Comparison of ENCODE assay signal across 8 cellular contexts in the genomic region with DNA sequence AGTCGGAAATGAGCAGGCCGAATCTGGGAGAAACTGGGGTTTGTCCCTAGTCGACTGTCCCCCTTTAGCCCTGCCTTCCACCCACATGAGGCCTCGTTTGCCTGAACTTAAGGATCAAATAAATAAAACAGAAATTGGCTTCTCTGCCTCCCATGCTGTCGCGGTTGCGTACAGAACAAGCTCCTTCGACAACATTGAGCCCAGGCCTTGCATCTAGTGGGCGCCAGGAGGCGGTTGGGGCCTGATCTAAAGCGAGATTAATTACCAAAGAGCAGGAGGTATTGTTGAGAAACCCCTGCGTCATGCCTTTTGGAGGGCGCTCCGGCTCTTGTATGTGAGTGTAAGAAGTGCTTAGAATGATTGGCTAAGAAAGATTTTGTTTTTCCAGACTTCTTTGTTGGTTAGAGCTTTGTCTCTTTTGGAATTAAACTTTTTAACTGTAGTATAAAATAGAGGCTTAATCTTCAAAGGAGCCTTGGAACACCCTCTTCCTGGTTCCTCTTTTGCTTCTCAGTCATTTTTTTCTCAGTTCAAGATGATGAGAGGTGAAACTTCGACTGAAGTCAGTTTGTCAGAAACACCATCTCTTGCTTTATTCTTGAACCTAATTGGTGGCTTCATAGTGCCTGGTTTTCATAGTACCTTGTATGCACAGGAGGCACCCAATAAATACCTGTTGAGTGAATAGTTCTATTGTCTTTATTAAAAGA. TPM values are rescaled to one million over a fixed set of nuclear protein-coding genes. Genes with fewer than 3 reads are reported as not detected.
A peak's percentile ranks its signal among the peaks of the same experiment; 100 is the strongest.
DNase-seq lines count a peak whose midpoint lies in the region; ATAC-seq and TF ChIP-seq lines count a peak whose summit lies in the region.

No MANE protein-coding gene starts in this region.

- H3K9me3 ChIP-seq in right cardiac atrium (ENCODE audit: control insufficient read depth, low read length) (no peaks in the 10 kb centered on the region), vagina (no peaks in the 10 kb centered on the region)

- intact Hi-C loops in right cardiac atrium (cut with DNase I) = loop anchor here in 2 of 4 donors (10.0 kb wide), 3 partner anchors 70 to 300 kb away; a partner anchor contains a TSS
- intact Hi-C loops in vagina (cut with DNase I) = loop anchor here (1.0 to 10.0 kb wide), 2 partner anchors 72 to 160 kb away; a partner anchor contains a TSS

- 0 out of 2 replicates have a peak, but pooled peaks cover 3% of the 10 kb centered on the region for H3K9me3 Mint-ChIP-seq in HFFc6
- H3K9me3 Mint-ChIP-seq in T-helper 1 cell treated with Interleukin-12 subunit alpha and Interleukin-12 subunit beta and Interleukin-4 antibody, amounts not matched to agents 30 μg/mL and 1 μg/mL, for 36 hours = no peaks in the 10 kb centered on the region

- H3K36me3 Mint-ChIP-seq in HFFc6 (ENCODE audit: low read depth) = peaks cover 34% of the 10 kb centered on the region
- H3K36me3 Mint-ChIP-seq in T-helper 1 cell treated with Interleukin-12 subunit alpha and Interleukin-12 subunit beta and Interleukin-4 antibody, amounts not matched to agents 30 μg/mL and 1 μg/mL, for 36 hours (ENCODE audit: low read depth) = peaks cover 21% of the 10 kb centered on the region

- DNase-seq in GM10266 (ENCODE audit: extremely low spot score) (peak; percentile 82), HFFc6 (peak; percentile 84), MV-4-11 (lab: John Stamatoyannopoulos, UW) (peak; percentile 84), amygdala (lab: John Stamatoyannopoulos, UW) (peak in 44 of 56 donors; percentile 9 to 78 (median 44)), right cardiac atrium (peak; percentile 71 to 86 (median 75)), putamen (ENCODE audit: low spot score) (peak; percentile 60), vagina (ENCODE audit: extremely low spot score in 2 of 2) (peak in 1 of 2 donors; percentile 90)

- ATAC-seq in right cardiac atrium = peak; percentile 61 to 77

- H3K27me3 ChIP-seq in right cardiac atrium (ENCODE audit: control insufficient read depth, insufficient read depth) = no peaks in the 10 kb centered on the region
- H3K27me3 ChIP-seq in vagina = no peaks in the 10 kb centered on the region

- H3K4me1 Mint-ChIP-seq in HFFc6 (ENCODE audit: low read depth) = peaks cover 25% of the 10 kb centered on the region
- peaks cover 15% of the 10 kb centered on the region for H3K4me1 Mint-ChIP-seq in T-helper 1 cell treated with Interleukin-12 subunit alpha and Interleukin-12 subunit beta and Interleukin-4 antibody, amounts not matched to agents 30 μg/mL and 1 μg/mL, for 36 hours (ENCODE audit: low read depth)

- peak overlapping the region; percentile 99 for H3K4me3 Mint-ChIP-seq in HFFc6
- peak overlapping the region; percentile 90 for H3K4me3 Mint-ChIP-seq in T-helper 1 cell treated with Interleukin-12 subunit alpha and Interleukin-12 subunit beta and Interleukin-4 antibody, amounts not matched to agents 30 μg/mL and 1 μg/mL, for 36 hours

- peak overlapping the region; percentile 98 for H3K27ac ChIP-seq in right cardiac atrium (ENCODE audit: low read length)
- peak overlapping the region; percentile 98 for H3K27ac ChIP-seq in vagina

- H3K4me3 ChIP-seq in right cardiac atrium (ENCODE audit: low read length) = peak overlapping the region; percentile 95
- H3K4me3 ChIP-seq in vagina = peak overlapping the region; percentile 87 to 96

- H3K4me1 ChIP-seq in right cardiac atrium (ENCODE audit: control insufficient read depth, insufficient read depth, low read length) (peaks cover 2% of the 10 kb centered on the region), vagina (peaks cover 52% of the 10 kb centered on the region)

- H3K27ac Mint-ChIP-seq in HFFc6 = peak overlapping the region; percentile 98
- peak overlapping the region; percentile 94 for H3K27ac Mint-ChIP-seq in T-helper 1 cell treated with Interleukin-12 subunit alpha and Interleukin-12 subunit beta and Interleukin-4 antibody, amounts not matched to agents 30 μg/mL and 1 μg/mL, for 36 hours

- WGBS in right cardiac atrium = under 1% methylated on average over 15 of the region's 15 CpGs

- H3K27me3 Mint-ChIP-seq in HFFc6 (ENCODE audit: insufficient read depth) = peaks cover 2% of the 10 kb centered on the region
- no peaks in the 10 kb centered on the region for H3K27me3 Mint-ChIP-seq in T-helper 1 cell treated with Interleukin-12 subunit alpha and Interleukin-12 subunit beta and Interleukin-4 antibody, amounts not matched to agents 30 μg/mL and 1 μg/mL, for 36 hours (ENCODE audit: low read depth)

- TF ChIP-seq CTCF in GM10266 (IDR thresholded peaks at IDR 0.05; ENCODE audit: control insufficient read depth, insufficient read depth, low read depth, missing control alignments) = peak; percentile 76
- peak; percentile 72 for TF ChIP-seq CTCF in HFFc6 (IDR thresholded peaks at IDR 0.05)
- peak in 1 of 3 experiments; percentile 28 for TF ChIP-seq CTCF in vagina (IDR thresholded peaks at IDR 0.05)

- peaks cover 0 to 6% of the 10 kb centered on the region in 2 donors for H3K36me3 ChIP-seq in vagina

- no peak for TF ChIP-seq POLR2A in vagina (IDR thresholded peaks at IDR 0.05)

RNA-seq across cellular contexts. Expression of a gene that starts 0.8 kb away (rescaled TPM):
- total RNA-seq in HFFc6 (2021; fragmentation: NEBNext Ultra II Directional; extraction: Animal tissue kit (Norgen Biotek cat#: 25700)) = 100 to 1,000 TPM; 462 to 606 (median 488) TPM
- total RNA-seq in right cardiac atrium (100 to 1,000 TPM; 200 to 243 (median 211) TPM), vagina (121 TPM)
- 350 TPM for polyA plus RNA-seq in right cardiac atrium

RNA-seq across cellular contexts. Expression of a gene that starts 25.2 kb away (rescaled TPM):
- 100 to 1,000 TPM in 5 of 6 experiments, 10 to 100 TPM in 1; 88.9 to 122 (median 113) TPM for total RNA-seq in HFFc6 (2021; fragmentation: NEBNext Ultra II Directional; extraction: Animal tissue kit (Norgen Biotek cat#: 25700))
- total RNA-seq in right cardiac atrium (10 to 100 TPM; 20.2 to 28.9 (median 25.3) TPM), vagina (17.7 TPM)
- polyA plus RNA-seq in right cardiac atrium = 58.8 TPM
